Comparison of ENCODE assay signal across 1 cellular context in genomic region chr6:3869632-3870527, GRCh38.
A peak's percentile ranks its signal among the peaks of the same experiment; 100 is the strongest.
TF ChIP-seq lines count a peak whose summit lies in the region.

No MANE protein-coding gene starts in this region.

TF ChIP-seq in HepG2, 621 proteins besides CTCF, POLR2A, EP300 and RAD21 (continued from another document and continues in another):
- TF ChIP-seq, protein P1, sequence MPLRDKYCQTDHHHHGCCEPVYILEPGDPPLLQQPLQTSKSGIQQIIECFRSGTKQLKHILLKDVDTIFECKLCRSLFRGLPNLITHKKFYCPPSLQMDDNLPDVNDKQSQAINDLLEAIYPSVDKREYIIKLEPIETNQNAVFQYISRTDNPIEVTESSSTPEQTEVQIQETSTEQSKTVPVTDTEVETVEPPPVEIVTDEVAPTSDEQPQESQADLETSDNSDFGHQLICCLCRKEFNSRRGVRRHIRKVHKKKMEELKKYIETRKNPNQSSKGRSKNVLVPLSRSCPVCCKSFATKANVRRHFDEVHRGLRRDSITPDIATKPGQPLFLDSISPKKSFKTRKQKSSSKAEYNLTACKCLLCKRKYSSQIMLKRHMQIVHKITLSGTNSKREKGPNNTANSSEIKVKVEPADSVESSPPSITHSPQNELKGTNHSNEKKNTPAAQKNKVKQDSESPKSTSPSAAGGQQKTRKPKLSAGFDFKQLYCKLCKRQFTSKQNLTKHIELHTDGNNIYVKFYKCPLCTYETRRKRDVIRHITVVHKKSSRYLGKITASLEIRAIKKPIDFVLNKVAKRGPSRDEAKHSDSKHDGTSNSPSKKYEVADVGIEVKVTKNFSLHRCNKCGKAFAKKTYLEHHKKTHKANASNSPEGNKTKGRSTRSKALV (CRISPR knock-in tag; IDR thresholded peaks at IDR 0.05) = no peak
- no peak for TF ChIP-seq NCOA1 (CRISPR knock-in tag; IDR thresholded peaks at IDR 0.05)
- TF ChIP-seq TBL1XR1 (IDR thresholded peaks at IDR 0.05; ENCODE audit: borderline replicate concordance, low read length, partially characterized antibody) = peak; percentile 67
- TF ChIP-seq HNF4G (IDR thresholded peaks at IDR 0.05; ENCODE audit: borderline replicate concordance, low read depth, low read length) = peak; percentile 45; the same call in 1 of the 2 replicates
- TF ChIP-seq HNF4G (CRISPR knock-in tag; IDR thresholded peaks at IDR 0.05; ENCODE audit: borderline replicate concordance, low read depth) = 0 out of 2 replicates have a peak, but pooled peaks have one; percentile 29
- TF ChIP-seq, protein P2, sequence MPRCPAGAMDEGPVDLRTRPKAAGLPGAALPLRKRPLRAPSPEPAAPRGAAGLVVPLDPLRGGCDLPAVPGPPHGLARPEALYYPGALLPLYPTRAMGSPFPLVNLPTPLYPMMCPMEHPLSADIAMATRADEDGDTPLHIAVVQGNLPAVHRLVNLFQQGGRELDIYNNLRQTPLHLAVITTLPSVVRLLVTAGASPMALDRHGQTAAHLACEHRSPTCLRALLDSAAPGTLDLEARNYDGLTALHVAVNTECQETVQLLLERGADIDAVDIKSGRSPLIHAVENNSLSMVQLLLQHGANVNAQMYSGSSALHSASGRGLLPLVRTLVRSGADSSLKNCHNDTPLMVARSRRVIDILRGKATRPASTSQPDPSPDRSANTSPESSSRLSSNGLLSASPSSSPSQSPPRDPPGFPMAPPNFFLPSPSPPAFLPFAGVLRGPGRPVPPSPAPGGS (CRISPR knock-in tag; IDR thresholded peaks at IDR 0.05) = peak; percentile 79
- no peak for TF ChIP-seq RFX3 (CRISPR knock-in tag; IDR thresholded peaks at IDR 0.05)
- TF ChIP-seq, protein P3, sequence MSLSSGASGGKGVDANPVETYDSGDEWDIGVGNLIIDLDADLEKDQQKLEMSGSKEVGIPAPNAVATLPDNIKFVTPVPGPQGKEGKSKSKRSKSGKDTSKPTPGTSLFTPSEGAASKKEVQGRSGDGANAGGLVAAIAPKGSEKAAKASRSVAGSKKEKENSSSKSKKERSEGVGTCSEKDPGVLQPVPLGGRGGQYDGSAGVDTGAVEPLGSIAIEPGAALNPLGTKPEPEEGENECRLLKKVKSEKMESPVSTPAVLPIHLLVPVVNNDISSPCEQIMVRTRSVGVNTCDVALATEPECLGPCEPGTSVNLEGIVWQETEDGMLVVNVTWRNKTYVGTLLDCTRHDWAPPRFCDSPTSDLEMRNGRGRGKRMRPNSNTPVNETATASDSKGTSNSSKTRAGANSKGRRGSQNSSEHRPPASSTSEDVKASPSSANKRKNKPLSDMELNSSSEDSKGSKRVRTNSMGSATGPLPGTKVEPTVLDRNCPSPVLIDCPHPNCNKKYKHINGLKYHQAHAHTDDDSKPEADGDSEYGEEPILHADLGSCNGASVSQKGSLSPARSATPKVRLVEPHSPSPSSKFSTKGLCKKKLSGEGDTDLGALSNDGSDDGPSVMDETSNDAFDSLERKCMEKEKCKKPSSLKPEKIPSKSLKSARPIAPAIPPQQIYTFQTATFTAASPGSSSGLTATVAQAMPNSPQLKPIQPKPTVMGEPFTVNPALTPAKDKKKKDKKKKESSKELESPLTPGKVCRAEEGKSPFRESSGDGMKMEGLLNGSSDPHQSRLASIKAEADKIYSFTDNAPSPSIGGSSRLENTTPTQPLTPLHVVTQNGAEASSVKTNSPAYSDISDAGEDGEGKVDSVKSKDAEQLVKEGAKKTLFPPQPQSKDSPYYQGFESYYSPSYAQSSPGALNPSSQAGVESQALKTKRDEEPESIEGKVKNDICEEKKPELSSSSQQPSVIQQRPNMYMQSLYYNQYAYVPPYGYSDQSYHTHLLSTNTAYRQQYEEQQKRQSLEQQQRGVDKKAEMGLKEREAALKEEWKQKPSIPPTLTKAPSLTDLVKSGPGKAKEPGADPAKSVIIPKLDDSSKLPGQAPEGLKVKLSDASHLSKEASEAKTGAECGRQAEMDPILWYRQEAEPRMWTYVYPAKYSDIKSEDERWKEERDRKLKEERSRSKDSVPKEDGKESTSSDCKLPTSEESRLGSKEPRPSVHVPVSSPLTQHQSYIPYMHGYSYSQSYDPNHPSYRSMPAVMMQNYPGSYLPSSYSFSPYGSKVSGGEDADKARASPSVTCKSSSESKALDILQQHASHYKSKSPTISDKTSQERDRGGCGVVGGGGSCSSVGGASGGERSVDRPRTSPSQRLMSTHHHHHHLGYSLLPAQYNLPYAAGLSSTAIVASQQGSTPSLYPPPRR (CRISPR knock-in tag; IDR thresholded peaks at IDR 0.05; ENCODE audit: borderline replicate concordance) = peak; percentile 72; the same call in 1 of the 2 replicates
- no peak for TF ChIP-seq NFYC (CRISPR knock-in tag; IDR thresholded peaks at IDR 0.05)
- peak; percentile 95 for TF ChIP-seq MED1 (CRISPR knock-in tag; IDR thresholded peaks at IDR 0.05)
- TF ChIP-seq ARNTL (CRISPR knock-in tag; IDR thresholded peaks at IDR 0.05) = peak; percentile 76
- no peak for TF ChIP-seq ZNF33A (CRISPR knock-in tag; IDR thresholded peaks at IDR 0.05; ENCODE audit: borderline replicate concordance)
- TF ChIP-seq ZBTB4 (CRISPR knock-in tag; IDR thresholded peaks at IDR 0.05; ENCODE audit: borderline replicate concordance) = peak; percentile 45; the same call in 1 of the 2 replicates
- TF ChIP-seq TGIF2 (CRISPR knock-in tag; IDR thresholded peaks at IDR 0.05) = peak; percentile 60; the same call in 1 of the 2 replicates
- no peak; the same call in 1 of the 2 replicates for TF ChIP-seq NR2C2 (CRISPR knock-in tag; IDR thresholded peaks at IDR 0.05; ENCODE audit: borderline replicate concordance)
- TF ChIP-seq CHD2 (IDR thresholded peaks at IDR 0.05; ENCODE audit: low read depth, low read length) = no peak
- TF ChIP-seq, protein P4, sequence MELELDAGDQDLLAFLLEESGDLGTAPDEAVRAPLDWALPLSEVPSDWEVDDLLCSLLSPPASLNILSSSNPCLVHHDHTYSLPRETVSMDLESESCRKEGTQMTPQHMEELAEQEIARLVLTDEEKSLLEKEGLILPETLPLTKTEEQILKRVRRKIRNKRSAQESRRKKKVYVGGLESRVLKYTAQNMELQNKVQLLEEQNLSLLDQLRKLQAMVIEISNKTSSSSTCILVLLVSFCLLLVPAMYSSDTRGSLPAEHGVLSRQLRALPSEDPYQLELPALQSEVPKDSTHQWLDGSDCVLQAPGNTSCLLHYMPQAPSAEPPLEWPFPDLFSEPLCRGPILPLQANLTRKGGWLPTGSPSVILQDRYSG (CRISPR knock-in tag; IDR thresholded peaks at IDR 0.05) = no peak; the same call in 1 of the 2 replicates
- TF ChIP-seq ZNF878 (CRISPR knock-in tag; IDR thresholded peaks at IDR 0.05) = peak; percentile 81; the same call in 1 of the 2 replicates
- TF ChIP-seq ZNF703 (CRISPR knock-in tag; IDR thresholded peaks at IDR 0.05; ENCODE audit: borderline replicate concordance) = no peak
- peak; percentile 98 for TF ChIP-seq ARID3A (IDR thresholded peaks at IDR 0.05; ENCODE audit: low read depth, low read length)
- peak; percentile 93 for TF ChIP-seq ARID5B (CRISPR knock-in tag; IDR thresholded peaks at IDR 0.05)
- peak; percentile 41 for TF ChIP-seq MIER3 (CRISPR knock-in tag; IDR thresholded peaks at IDR 0.05; ENCODE audit: borderline replicate concordance)
- TF ChIP-seq RERE (CRISPR knock-in tag; IDR thresholded peaks at IDR 0.05; ENCODE audit: low read depth) = peak; percentile 90
- TF ChIP-seq ZNF333 (CRISPR knock-in tag; IDR thresholded peaks at IDR 0.05; ENCODE audit: borderline replicate concordance) = no peak; the same call in 1 of the 2 replicates
- TF ChIP-seq FOXK1 (CRISPR knock-in tag; IDR thresholded peaks at IDR 0.05; ENCODE audit: borderline replicate concordance, low read depth) = 0 out of 2 replicates have a peak, but pooled peaks have one; percentile 14
- TF ChIP-seq ZSCAN30 (CRISPR knock-in tag; IDR thresholded peaks at IDR 0.05) = no peak
- TF ChIP-seq SAP130 (CRISPR knock-in tag; IDR thresholded peaks at IDR 0.05; ENCODE audit: low read depth) = peak; percentile 84
- TF ChIP-seq ZNF10 (CRISPR knock-in tag; IDR thresholded peaks at IDR 0.05; ENCODE audit: borderline replicate concordance, low read depth) = no peak
- no peak for TF ChIP-seq HNRNPL (IDR thresholded peaks at IDR 0.05; ENCODE audit: low read depth, low read length)
- peak; percentile 63 for TF ChIP-seq HMG20B (CRISPR knock-in tag; conservative IDR thresholded peaks at IDR 0.05)
